Comparison of ENCODE assay signal across 1 cellular context in the genomic region with DNA sequence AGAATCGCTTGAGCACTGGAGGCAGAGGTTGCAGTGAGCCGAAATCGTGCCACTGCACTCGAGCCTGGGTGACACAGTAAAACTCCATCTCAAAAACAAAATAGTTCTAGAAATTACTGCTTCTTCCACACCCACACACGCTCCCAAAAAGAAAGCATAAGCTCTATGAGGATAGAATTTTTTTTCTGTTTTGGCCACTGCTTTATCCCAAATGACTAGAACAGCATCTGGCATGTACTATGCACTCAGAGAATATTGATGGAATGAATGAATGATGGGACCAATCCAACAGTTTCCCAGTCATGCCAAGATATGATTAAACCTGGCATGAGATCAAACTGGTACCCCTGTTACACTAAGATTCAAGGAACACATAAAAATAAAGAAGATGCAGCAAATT.
TF ChIP-seq lines count a peak whose summit lies in the region.

No MANE protein-coding gene starts in this region.

TF ChIP-seq in GM23338, 12 proteins besides CTCF, POLR2A, EP300 and RAD21 (continued from another document):
- TF ChIP-seq REST (IDR thresholded peaks at IDR 0.05; ENCODE audit: unreplicated experiment), result no peak
- TF ChIP-seq EZH2 (IDR thresholded peaks at IDR 0.05; ENCODE audit: low read depth, unreplicated experiment), result no peak
- TF ChIP-seq STAT1 (IDR thresholded peaks at IDR 0.05; ENCODE audit: unreplicated experiment), result no peak
- TF ChIP-seq NANOG (IDR thresholded peaks at IDR 0.05; ENCODE audit: borderline replicate concordance), result no peak
